Comparison of ENCODE assay signal across 27 cellular contexts in the genomic region with DNA sequence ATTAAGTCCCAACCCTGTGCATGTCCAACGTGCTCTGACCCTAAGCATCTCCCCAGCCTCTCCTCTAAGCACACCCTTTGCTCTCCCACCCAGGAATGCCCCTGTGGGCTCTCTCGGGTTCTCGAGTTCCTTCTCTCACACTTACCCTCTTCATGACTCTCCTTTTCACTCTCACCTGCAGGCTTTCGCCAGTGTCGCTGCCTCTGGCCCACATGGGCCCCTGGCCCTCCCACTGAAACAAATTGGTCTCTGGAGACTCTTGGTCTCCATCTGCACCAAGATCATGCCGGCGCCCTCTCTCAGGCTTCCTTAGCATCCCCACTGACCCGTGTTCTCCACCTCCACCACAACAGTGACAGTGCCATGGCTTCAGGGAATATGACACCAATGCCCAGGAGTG. TPM values are rescaled to one million over a fixed set of nuclear protein-coding genes. Genes with fewer than 3 reads are reported as not detected.
DNase-seq lines count a peak whose midpoint lies in the region; ATAC-seq and TF ChIP-seq lines count a peak whose summit lies in the region.
"Had no signal": no experiment of that assay in that cellular context is flagged by ENCODE, and none has a peak within 500 bp of the region (broad histone marks: within the 10 kb centered on the region; RNA-seq: fewer than 3 reads in every experiment).

No MANE protein-coding gene starts in this region.

- no peaks in the 10 kb centered on the region for H3K9me3 Mint-ChIP-seq in osteocyte (ENCODE audit: unreplicated experiment)
- no peaks in the 10 kb centered on the region for H3K9me3 Mint-ChIP-seq in activated T-helper 17 cell treated with anti-CD3 and anti-CD28 coated beads, Interleukin-2, amount 50 U/mL, for 72 hours
- H3K9me3 Mint-ChIP-seq: CD8-positive, alpha-beta memory T cell had no signal

- POLR2A ChIA-PET in A673 (lab: Charles Lee; ENCODE audit: low non-redundant PET): no interaction called here

- no peaks in the 10 kb centered on the region for H3K9me2 ChIP-seq in Karpas-422 (replicated peaks; ENCODE audit: insufficient read depth, low read length)

- CTCF ChIA-PET in A673 (lab: Charles Lee): no interaction called here

- no peak overlapping the region for H3K4me3 Mint-ChIP-seq in osteocyte (ENCODE audit: unreplicated experiment)
- no peak overlapping the region for H3K4me3 Mint-ChIP-seq in activated T-helper 17 cell treated with anti-CD3 and anti-CD28 coated beads, Interleukin-2, amount 50 U/mL, for 72 hours
- H3K4me3 Mint-ChIP-seq: CD14-positive monocyte; CD4-positive, alpha-beta memory T cell; CD4-positive, CD25-positive, alpha-beta regulatory T cell; CD8-positive, alpha-beta memory T cell had no signal

- H3K4me1 Mint-ChIP-seq in osteocyte (ENCODE audit: unreplicated experiment): peaks cover 10% of the 10 kb centered on the region
- H3K4me1 Mint-ChIP-seq in activated T-helper 17 cell treated with anti-CD3 and anti-CD28 coated beads, Interleukin-2, amount 50 U/mL, for 72 hours: no peaks in the 10 kb centered on the region
- H3K4me1 Mint-ChIP-seq: CD4-positive, alpha-beta memory T cell; CD8-positive, alpha-beta memory T cell had no signal

- H3K4me2 ChIP-seq in Karpas-422 (ENCODE audit: low read depth, low read length, poor library complexity, severe bottlenecking): peak overlapping the region; percentile 48
- H3K4me2 ChIP-seq: A549, BLaER1 had no signal

- intact Hi-C loops in esophagus muscularis mucosa (cut with DNase I) (no loop called here), A673 (cut with micrococcal nuclease; ENCODE audit: unreplicated experiment) (no loop called here)

- H3K9me3 ChIP-seq in Karpas-422 (ENCODE audit: low read length) (no peaks in the 10 kb centered on the region), esophagus muscularis mucosa (no peaks in the 10 kb centered on the region), A673 (ENCODE audit: low read depth, low read length, poor library complexity, severe bottlenecking) (no peaks in the 10 kb centered on the region)
- H3K9me3 ChIP-seq: A549, BE2C, BLaER1 had no signal

- H3K27me3 Mint-ChIP-seq in osteocyte (ENCODE audit: unreplicated experiment): peaks cover 3% of the 10 kb centered on the region
- H3K27me3 Mint-ChIP-seq in activated T-helper 17 cell treated with anti-CD3 and anti-CD28 coated beads, Interleukin-2, amount 50 U/mL, for 72 hours: peaks cover 18% of the 10 kb centered on the region

- TF ChIP-seq EP300 in esophagus muscularis mucosa (IDR thresholded peaks at IDR 0.05): no peak

- H3K27me3 ChIP-seq in Karpas-422 (ENCODE audit: low read length) (no peaks in the 10 kb centered on the region), esophagus muscularis mucosa (no peaks in the 10 kb centered on the region), A673 (replicated peaks; ENCODE audit: insufficient read depth, low read depth, low read length, poor library complexity) (no peaks in the 10 kb centered on the region)
- H3K27me3 ChIP-seq: BE2C, BLaER1 had no signal

- TF ChIP-seq CTCF in esophagus muscularis mucosa (IDR thresholded peaks at IDR 0.05): no peak
- TF ChIP-seq CTCF in osteocyte (IDR thresholded peaks at IDR 0.05): no peak
- TF ChIP-seq CTCF in A673 (conservative IDR thresholded peaks at IDR 0.05; ENCODE audit: low read depth, low read length): no peak

- BruUV-seq in A673 (replicated peaks; lab: Mats Ljungman, UMichigan): no TSS peak

- TF ChIP-seq POLR2A in esophagus muscularis mucosa (IDR thresholded peaks at IDR 0.05; ENCODE audit: low read depth): no peak

- 89% methylated on average over 8 of the region's 8 CpGs for WGBS in esophagus muscularis mucosa

- ATAC-seq in activated T-helper 17 cell treated with anti-CD3 and anti-CD28 coated beads, Interleukin-2, amount 50 U/mL, for 72 hours (replicated peaks): no peak
- ATAC-seq: A549, GM12878 had no signal

- no peak overlapping the region for H2AFZ ChIP-seq in Karpas-422 (ENCODE audit: low read length)

- H3K36me3 Mint-ChIP-seq in osteocyte (ENCODE audit: unreplicated experiment): no peaks in the 10 kb centered on the region
- H3K36me3 Mint-ChIP-seq in activated T-helper 17 cell treated with anti-CD3 and anti-CD28 coated beads, Interleukin-2, amount 50 U/mL, for 72 hours (ENCODE audit: low read depth): no peaks in the 10 kb centered on the region
- H3K36me3 Mint-ChIP-seq: CD14-positive monocyte; CD4-positive, alpha-beta memory T cell; CD4-positive, CD25-positive, alpha-beta regulatory T cell; CD8-positive, alpha-beta memory T cell had no signal

- no peaks in the 10 kb centered on the region for H3K79me2 ChIP-seq in Karpas-422 (ENCODE audit: low read length)

- H3K27ac Mint-ChIP-seq in osteocyte (ENCODE audit: unreplicated experiment): peak overlapping the region; percentile 3
- no peak overlapping the region for H3K27ac Mint-ChIP-seq in activated T-helper 17 cell treated with anti-CD3 and anti-CD28 coated beads, Interleukin-2, amount 50 U/mL, for 72 hours
- H3K27ac Mint-ChIP-seq: CD4-positive, alpha-beta memory T cell; CD4-positive, CD25-positive, alpha-beta regulatory T cell; CD8-positive, alpha-beta memory T cell had no signal

- no peaks in the 10 kb centered on the region for H4K20me1 ChIP-seq in Karpas-422 (ENCODE audit: insufficient read depth, low read depth, low read length)
- H4K20me1 ChIP-seq: BLaER1 had no signal

- peak; percentile 21 for DNase-seq in NCI-H2171 treated with DMSO at 0.1 percent for 48 hours (lab: John Stamatoyannopoulos, UW)
- no peak for DNase-seq in NCI-H2171 (lab: John Stamatoyannopoulos, UW)
- DNase-seq in Karpas-422: peak; percentile 74
- peak; percentile 60 for DNase-seq in esophagus muscularis mucosa (ENCODE audit: extremely low spot score)
- no peak for DNase-seq in osteocyte (ENCODE audit: extremely low spot score, unreplicated experiment)
- DNase-seq in NOMO-1 treated with DMSO at 0.1 percent for 48 hours (lab: John Stamatoyannopoulos, UW; ENCODE audit: unreplicated experiment): no peak
- no peak for DNase-seq in A673 (ENCODE audit: low spot score)
- DNase-seq: ACHN; BE2C; C1 segment of cervical spinal cord; CD4-positive, alpha-beta memory T cell; CD4-positive, CD25-positive, alpha-beta regulatory T cell; CD8-positive, alpha-beta memory T cell; COR-L47; DMS 273 treated with DMSO at 0.1 percent for 48 hours; DMS153; DMS53; DMS79; DND-41; EL; GDM1 had no signal

- H3K4me1 ChIP-seq in Karpas-422 (ENCODE audit: low read length) (peaks cover 77% of the 10 kb centered on the region), esophagus muscularis mucosa (peaks cover 0 to 15% (median 6%) of the 10 kb centered on the region in 4 donors), A673 (ENCODE audit: insufficient read depth, low read length, poor library complexity, severe bottlenecking) (no peaks in the 10 kb centered on the region)
- H3K4me1 ChIP-seq: A549, BE2C had no signal

- H3K27ac ChIP-seq in Karpas-422 (ENCODE audit: low read length) (peak overlapping the region; percentile 67), esophagus muscularis mucosa (replicated peaks in 1 of 4) (no peak overlapping the region), A673 (ENCODE audit: low read depth, low read length, poor library complexity, severe bottlenecking) (no peak overlapping the region)
- H3K27ac ChIP-seq: 22Rv1, A549, BLaER1 had no signal

- H3K9ac ChIP-seq in Karpas-422 (ENCODE audit: low read length): peak overlapping the region; percentile 46
- H3K9ac ChIP-seq: BLaER1 had no signal

- no peaks in the 10 kb centered on the region for H3K36me3 ChIP-seq in Karpas-422 (ENCODE audit: insufficient read depth, low read length)
- no peaks in the 10 kb centered on the region for H3K36me3 ChIP-seq in esophagus muscularis mucosa
- no peaks in the 10 kb centered on the region for H3K36me3 ChIP-seq in A673 (ENCODE audit: insufficient read depth, low read length, poor library complexity, severe bottlenecking)
- H3K36me3 ChIP-seq: BE2C, BLaER1 had no signal

- no peak overlapping the region for H3K4me3 ChIP-seq in Karpas-422 (ENCODE audit: low read length)
- no peak overlapping the region for H3K4me3 ChIP-seq in esophagus muscularis mucosa
- H3K4me3 ChIP-seq in A673 (ENCODE audit: low read depth, low read length, poor library complexity, severe bottlenecking): no peak overlapping the region
- H3K4me3 ChIP-seq: A549, BLaER1, GM12878 had no signal

RNA-seq across cellular contexts. Expression of a gene that starts 19.6 kb away (rescaled TPM):
- total RNA-seq in Karpas-422 (2014; rRNA removed; shearing (Covaris generic); ENCODE audit: low replicate concordance): 32.7 and 37.5 TPM in 2 replicates
- total RNA-seq in esophagus muscularis mucosa (10 to 100 TPM; 45.1 to 70.1 (median 65.3) TPM), osteocyte (32.1 and 33.6 TPM in 2 replicates), A673 (2021) (31.5 and 35.9 TPM in 2 replicates)
- total RNA-seq in activated T-helper 17 cell treated with anti-CD3 and anti-CD28 coated beads, Interleukin-2, amount 50 U/mL, for 72 hours: 10 to 100 TPM; 44.1 to 45.4 TPM

Comparison
In these comparisons a context has a peak if more than half of its experiments do, and no peak if none do; other contexts are left out.
1. DNase-seq: peak in NCI-H2171 treated with DMSO at 0.1 percent for 48 hours (single experiment), Karpas-422 (single experiment) and esophagus muscularis mucosa (single experiment); none in NCI-H2171 (single experiment), osteocyte (single experiment), NOMO-1 treated with DMSO at 0.1 percent for 48 hours (single experiment) and A673 (single experiment).